ENCODE assay signal across 8 cellular contexts in genomic region chr10:100913470-100913865, GRCh38. TPM values are rescaled to one million over a fixed set of nuclear protein-coding genes. Genes with fewer than 3 reads are reported as not detected.
DNase-seq lines count a peak whose midpoint lies in the region; ATAC-seq and TF ChIP-seq lines count a peak whose summit lies in the region.

No MANE protein-coding gene starts in this region.

- no peaks in the 10 kb centered on the region for H3K27me3 ChIP-seq in heart right ventricle
- H3K27me3 ChIP-seq in body of pancreas, result no peaks in the 10 kb centered on the region
- no peaks in the 10 kb centered on the region for H3K27me3 ChIP-seq in vagina

- H3K36me3 ChIP-seq in heart right ventricle (peaks cover 0 to 41% (median 19%) of the 10 kb centered on the region in 9 donors), body of pancreas (replicated peaks in 1 of 2; ENCODE audit: insufficient read depth in 1 of 2, low read depth in 2 of 2) (peaks cover 7 to 9% of the 10 kb centered on the region in 2 donors), vagina (peaks cover 0 to 11% of the 10 kb centered on the region in 2 donors)

- no peaks in the 10 kb centered on the region for H3K9me3 Mint-ChIP-seq in memory B cell

- WGBS in heart right ventricle, 2 donors, result 2 to 5% methylated on average over 10 of the region's 10 CpGs
- WGBS in body of pancreas, 2 donors, result 3 to 4% methylated on average over 10 of the region's 10 CpGs

- DNase-seq in heart right ventricle (no peak), left ventricle myocardium superior (no peak), body of pancreas (no peak), memory B cell (ENCODE audit: low spot score in 2 of 2) (no peak), vagina (ENCODE audit: extremely low spot score in 2 of 2) (no peak), superior temporal gyrus (ENCODE audit: extremely low spot score) (no peak), NCI-H82 (lab: John Stamatoyannopoulos, UW) (no peak)

- no peak for ATAC-seq in heart right ventricle
- ATAC-seq in left ventricle myocardium superior, result no peak
- ATAC-seq in body of pancreas, result no peak
- no peak for ATAC-seq in memory B cell (ENCODE audit: low read depth)
- no peak for ATAC-seq in HG03045 (IDR thresholded peaks at IDR 0.05; ENCODE audit: unreplicated experiment)

- H3K4me3 ChIP-seq in heart right ventricle (peak overlapping the region; percentile 77 to 99 (median 94)), body of pancreas (peak overlapping the region; percentile 96 to 99), vagina (peak overlapping the region; percentile 99 to 100)

- H3K4me1 ChIP-seq in heart right ventricle (peaks cover 0 to 50% (median 39%) of the 10 kb centered on the region in 9 donors), body of pancreas (peaks cover 38% of the 10 kb centered on the region), vagina (peaks cover 31% of the 10 kb centered on the region)

- TF ChIP-seq CTCF in heart right ventricle (IDR thresholded peaks at IDR 0.05) (no peak), body of pancreas (IDR thresholded peaks at IDR 0.05) (no peak), vagina (IDR thresholded peaks at IDR 0.05) (no peak)

- no peaks in the 10 kb centered on the region for H3K27me3 Mint-ChIP-seq in memory B cell

- H3K36me3 Mint-ChIP-seq in memory B cell, result peaks cover 6% of the 10 kb centered on the region

- peaks cover 20% of the 10 kb centered on the region for H3K4me1 Mint-ChIP-seq in memory B cell

- peak overlapping the region; percentile 91 for H3K27ac Mint-ChIP-seq in memory B cell

- intact Hi-C loops in heart right ventricle (cut with DNase I), result no loop called here
- intact Hi-C loops in left ventricle myocardium superior (cut with micrococcal nuclease), result no loop called here
- intact Hi-C loops in body of pancreas (cut with DNase I), result no loop called here
- intact Hi-C loops in vagina (cut with DNase I), result loop anchor here (5.0 kb wide), 1 partner anchor 84 kb away; the partner anchor contains the start of gene LZTS2

- H3K27ac ChIP-seq in heart right ventricle (peak overlapping the region in 9 of 10 donors; percentile 92 to 99 (median 97)), body of pancreas (peak overlapping the region in 3 of 4 donors; percentile 85 to 94 (median 85)), vagina (peak overlapping the region; percentile 92)

- H3K4me3 Mint-ChIP-seq in memory B cell, result peak overlapping the region; percentile 98

- TF ChIP-seq POLR2A in body of pancreas (IDR thresholded peaks at IDR 0.05) (no peak), vagina (IDR thresholded peaks at IDR 0.05) (no peak)

- H3K9me3 ChIP-seq in heart right ventricle (no peaks in the 10 kb centered on the region), body of pancreas (no peaks in the 10 kb centered on the region), vagina (no peaks in the 10 kb centered on the region)

RNA-seq across cellular contexts. Expression of gene SLF2, which starts 0.7 kb away (rescaled TPM):
- 10 to 100 TPM; 15.8 to 23.6 (median 18.7) TPM for total RNA-seq in heart right ventricle
- polyA plus RNA-seq in heart right ventricle, result 10 to 100 TPM in 1 of 2 donors, 1 to 10 TPM in 1; 4.8 to 17.3 TPM
- total RNA-seq in left ventricle myocardium superior, result 18.9 TPM
- 10 to 100 TPM; 16.2 to 26.7 TPM for total RNA-seq in body of pancreas
- total RNA-seq in vagina, result 26.8 TPM

RNA-seq across cellular contexts. Expression of gene SEMA4G, which starts 55.8 kb away (rescaled TPM):
- total RNA-seq in heart right ventricle, result 1 to 10 TPM in 2 of 10 donors, under 1 TPM in 8; 0.26 to 1.6 (median 0.80) TPM
- polyA plus RNA-seq in heart right ventricle, result 1 to 10 TPM in 1 of 2 donors, under 1 TPM in 1; 0.20 to 1.6 TPM
- total RNA-seq in left ventricle myocardium superior, result 1.6 TPM
- 10 to 100 TPM; 10.5 to 12.5 TPM for total RNA-seq in body of pancreas
- 6.4 TPM for total RNA-seq in vagina
